In genomic region chr1:6490181-6491075, GRCh38 we compare ENCODE assay signal across 8 cellular contexts. TPM values are rescaled to one million over a fixed set of nuclear protein-coding genes. Genes with fewer than 3 reads are reported as not detected.
A peak's percentile ranks its signal among the peaks of the same experiment; 100 is the strongest.
DNase-seq lines count a peak whose midpoint lies in the region; ATAC-seq and TF ChIP-seq lines count a peak whose summit lies in the region.

No MANE protein-coding gene starts in this region.

- H2AFZ ChIP-seq in GM23248 = peak overlapping the region; percentile 97

- no peak for TF ChIP-seq POLR2A in testis (IDR thresholded peaks at IDR 0.05)

- peak overlapping the region; percentile 70 for H3K9ac ChIP-seq in GM23248

- WGBS in GM23248 (ENCODE audit: low coverage in 1 of 2, low lambda C conversion rate in 2 of 2, missing lambda C conversion rate in 2 of 2), 2 experiments = 8 to 10% methylated on average over 60 to 68 of the region's 70 CpGs
- WGBS in testis, 2 donors = 1 to 2% methylated on average over 10 to 68 of the region's 70 CpGs

- no peaks in the 10 kb centered on the region for H3K9me2 ChIP-seq in GM23248 (ENCODE audit: insufficient read depth)

- in situ Hi-C loops in GM23248 (cut with MboI) = no loop called here

- peak overlapping the region; percentile 85 for H3K4me3 ChIP-seq in GM23248
- H3K4me3 ChIP-seq in testis = peak overlapping the region; percentile 55 to 66

- peaks cover 15% of the 10 kb centered on the region; the same call in 1 of the 2 replicates for H3F3A ChIP-seq in GM23248 (ENCODE audit: insufficient read depth)

- no peaks in the 10 kb centered on the region for H3K36me3 ChIP-seq in GM23248 (ENCODE audit: low read depth)
- H3K36me3 ChIP-seq in testis (ENCODE audit: low read depth, missing control alignments) = no peaks in the 10 kb centered on the region

- peak overlapping the region; percentile 33 to 89 (median 82) for H3K4me3 Mint-ChIP-seq in naive B cell

- peak; percentile 42 for ATAC-seq in esophagus mucosa
- peak; percentile 45 to 49 for ATAC-seq in naive B cell (ENCODE audit: low read depth in 2 of 2)

- intact Hi-C loops in testis (cut with DNase I; ENCODE audit: low total_unique reads) = no loop called here

- H3K4me1 Mint-ChIP-seq in naive B cell = peaks cover 23 to 29% (median 24%) of the 10 kb centered on the region in 3 donors

- peak overlapping the region; percentile 76; the same call in 1 of the 2 replicates for H3K27ac ChIP-seq in GM23248
- peak overlapping the region; percentile 2 to 61 for H3K27ac ChIP-seq in testis

- no peaks in the 10 kb centered on the region for H3K9me3 ChIP-seq in GM23248 (ENCODE audit: low read depth)
- no peaks in the 10 kb centered on the region for H3K9me3 ChIP-seq in testis

- no peak for TF ChIP-seq CTCF in testis (IDR thresholded peaks at IDR 0.05)

- H3K27ac Mint-ChIP-seq in naive B cell = peak overlapping the region in 3 of 6 donors; percentile 26 to 87 (median 41)

- no peaks in the 10 kb centered on the region for H4K20me1 ChIP-seq in GM23248 (ENCODE audit: insufficient read depth)

- no peaks in the 10 kb centered on the region for H3K79me2 ChIP-seq in GM23248 (ENCODE audit: insufficient read depth)

- H3K4me1 ChIP-seq in GM23248 (ENCODE audit: insufficient read depth) (peaks cover 16% of the 10 kb centered on the region), testis (peaks cover 17% of the 10 kb centered on the region)

- H3K36me3 Mint-ChIP-seq in naive B cell = no peaks in the 10 kb centered on the region

- H3K27me3 ChIP-seq in GM23248 (replicated peaks; ENCODE audit: insufficient read depth) (no peaks in the 10 kb centered on the region), testis (no peaks in the 10 kb centered on the region)

- peak overlapping the region; percentile 92 for H3K4me2 ChIP-seq in GM23248 (ENCODE audit: unreplicated experiment)

- peaks cover 5 to 31% (median 26%) of the 10 kb centered on the region in 3 donors for H3K27me3 Mint-ChIP-seq in naive B cell

- DNase-seq in DMS114 treated with DMSO at 0.1 percent for 48 hours (lab: John Stamatoyannopoulos, UW; ENCODE audit: unreplicated experiment) (peak; percentile 19), GM23248 (peak; percentile 85), NCI-H2227 (lab: John Stamatoyannopoulos, UW; ENCODE audit: unreplicated experiment) (peak; percentile 79), activated T-cell treated with anti-CD3 and anti-CD28 coated beads for 1 hour (ENCODE audit: low read depth) (peak; percentile 30), naive B cell (peak; percentile 21), testis (peak; percentile 78), CD1c-positive myeloid dendritic cell (ENCODE audit: extremely low spot score) (no peak)

- no peaks in the 10 kb centered on the region for H3K9me3 Mint-ChIP-seq in naive B cell

RNA-seq across cellular contexts. Expression of gene PLEKHG5, which starts 1.0 kb away (rescaled TPM):
- total RNA-seq in GM23248 (2014; rRNA removed; shearing (Covaris generic)) = 7.0 and 7.6 TPM in 2 replicates
- polyA plus RNA-seq in GM23248 (2016; fragmentation: Nextera tagmentation; extraction: Ambion mirVana) (2.0 and 2.8 TPM in 2 replicates), naive B cell (ENCODE audit: low read depth in 6 of 6) (not detected), testis (ENCODE audit: insufficient read depth, low read depth, low replicate concordance) (8.1 TPM)
- total RNA-seq in esophagus mucosa (24.4 TPM), testis (10 to 100 TPM; 13.7 to 16.4 TPM)

RNA-seq across cellular contexts. Expression of gene TNFRSF25, which starts 24.5 kb away (rescaled TPM):
- total RNA-seq in GM23248 (2014; rRNA removed; shearing (Covaris generic)) = 5.6 and 12.1 TPM in 2 replicates
- polyA plus RNA-seq in GM23248 (2016; fragmentation: Nextera tagmentation; extraction: Ambion mirVana) (2.5 and 3.1 TPM in 2 replicates), naive B cell (ENCODE audit: low read depth in 6 of 6) (under 1 TPM in 2 of 6 donors, not detected in 4; 0.28 to 0.68 TPM), testis (ENCODE audit: insufficient read depth, low read depth, low replicate concordance) (6.2 TPM)
- total RNA-seq in esophagus mucosa (13.1 TPM), testis (10 to 100 TPM; 13.4 to 14.0 TPM)
